Comparison of ENCODE assay signal across 8 cellular contexts in genomic region chr1:225817611-225818061, GRCh38. TPM values are rescaled to one million over a fixed set of nuclear protein-coding genes. Genes with fewer than 3 reads are reported as not detected.
DNase-seq lines count a peak whose midpoint lies in the region; ATAC-seq, FAIRE-seq and TF ChIP-seq lines count a peak whose summit lies in the region.

No MANE protein-coding gene starts in this region.

- in situ Hi-C loops in Caki2 (cut with HindIII; ENCODE audit: low pct_unique_long_range_greater_than_20kb, low sequenced_read_pairs): no loop called here
- in situ Hi-C loops in HepG2 (cut with HindIII; ENCODE audit: extremely low pct_ligation_motif_present, low pct_unique_long_range_greater_than_20kb): no loop called here

- WGBS in HepG2 (ENCODE audit: low lambda C conversion rate): 91% methylated on average over 5 of the region's 8 CpGs
- WGBS in suprapubic skin: 20% methylated on average over 8 of the region's 8 CpGs

- peak; percentile 8; the same call in 1 of the 2 replicates for TF ChIP-seq RAD21 in HepG2 (CRISPR knock-in tag; IDR thresholded peaks at IDR 0.05)

- H3K27me3 Mint-ChIP-seq in activated T-helper 2 cell treated with anti-CD3 and anti-CD28 coated beads, Interferon-gamma antibody, Interleukin-2, Interleukin-4, amounts not matched to agents 10 μg/mL and 5 μg/mL and 100 μg/mL, durations not matched to agents 14 hours and 24 hours and 36 hours (ENCODE audit: low read depth): peaks cover 1% of the 10 kb centered on the region
- no peaks in the 10 kb centered on the region for H3K27me3 Mint-ChIP-seq in stimulated activated memory B cell treated with anti-CD40 and anti-IgM and Interleukin-4, amounts not matched to agents 10 μg/mL and 1 μg/mL and 100 μg/mL, for 72 hours
- H3K27me3 Mint-ChIP-seq in naive thymus-derived CD8-positive, alpha-beta T cell: no peaks in the 10 kb centered on the region

- no peaks in the 10 kb centered on the region for H4K20me1 ChIP-seq in HepG2 (ENCODE audit: insufficient read depth, low read length)

- H3K9ac ChIP-seq in colonic mucosa (ENCODE audit: low read depth in 2 of 2, low read length in 2 of 2) (peak overlapping the region; percentile 56 to 87), HepG2 (ENCODE audit: insufficient read depth, low read depth, low read length) (no peak overlapping the region; the same call in 1 of the 2 replicates)

- H3K4me1 ChIP-seq in colonic mucosa (peaks cover 35% of the 10 kb centered on the region), HepG2 (ENCODE audit: insufficient read depth, low read length) (peaks cover 93% of the 10 kb centered on the region), suprapubic skin (peaks cover 57% of the 10 kb centered on the region)

- no peaks in the 10 kb centered on the region for H3K36me3 Mint-ChIP-seq in activated T-helper 2 cell treated with anti-CD3 and anti-CD28 coated beads, Interferon-gamma antibody, Interleukin-2, Interleukin-4, amounts not matched to agents 10 μg/mL and 5 μg/mL and 100 μg/mL, durations not matched to agents 14 hours and 24 hours and 36 hours (ENCODE audit: low read depth)
- no peaks in the 10 kb centered on the region for H3K36me3 Mint-ChIP-seq in stimulated activated memory B cell treated with anti-CD40 and anti-IgM and Interleukin-4, amounts not matched to agents 10 μg/mL and 1 μg/mL and 100 μg/mL, for 72 hours
- H3K36me3 Mint-ChIP-seq in naive thymus-derived CD8-positive, alpha-beta T cell: peaks cover 0 to 2% (median 0%) of the 10 kb centered on the region in 3 donors

- H3K4me2 ChIP-seq in HepG2 (ENCODE audit: low read depth, low read length): no peak overlapping the region

- H3K27me3 ChIP-seq in colonic mucosa (no peaks in the 10 kb centered on the region), HepG2 (ENCODE audit: control insufficient read depth in 1 of 2, insufficient read depth in 2 of 2, low read length in 2 of 2) (no peaks in the 10 kb centered on the region), suprapubic skin (no peaks in the 10 kb centered on the region)

- no peaks in the 10 kb centered on the region for H3K9me3 Mint-ChIP-seq in activated T-helper 2 cell treated with anti-CD3 and anti-CD28 coated beads, Interferon-gamma antibody, Interleukin-2, Interleukin-4, amounts not matched to agents 10 μg/mL and 5 μg/mL and 100 μg/mL, durations not matched to agents 14 hours and 24 hours and 36 hours
- peaks cover 3% of the 10 kb centered on the region for H3K9me3 Mint-ChIP-seq in stimulated activated memory B cell treated with anti-CD40 and anti-IgM and Interleukin-4, amounts not matched to agents 10 μg/mL and 1 μg/mL and 100 μg/mL, for 72 hours
- no peaks in the 10 kb centered on the region for H3K9me3 Mint-ChIP-seq in naive thymus-derived CD8-positive, alpha-beta T cell

- no TSS peak for BruUV-seq in HepG2 (replicated peaks; lab: Mats Ljungman, UMichigan)

- peak overlapping the region; percentile 84 for H3K27ac ChIP-seq in colonic mucosa
- H3K27ac ChIP-seq in HepG2 (ENCODE audit: extremely low read length, insufficient read depth, low read length): peak overlapping the region; percentile 46
- H3K27ac ChIP-seq in suprapubic skin: peak overlapping the region; percentile 85

- H3K27ac Mint-ChIP-seq in activated T-helper 2 cell treated with anti-CD3 and anti-CD28 coated beads, Interferon-gamma antibody, Interleukin-2, Interleukin-4, amounts not matched to agents 10 μg/mL and 5 μg/mL and 100 μg/mL, durations not matched to agents 14 hours and 24 hours and 36 hours: no peak overlapping the region
- H3K27ac Mint-ChIP-seq in stimulated activated memory B cell treated with anti-CD40 and anti-IgM and Interleukin-4, amounts not matched to agents 10 μg/mL and 1 μg/mL and 100 μg/mL, for 72 hours: no peak overlapping the region
- no peak overlapping the region for H3K27ac Mint-ChIP-seq in naive thymus-derived CD8-positive, alpha-beta T cell

- DNase-seq in Caki2 (ENCODE audit: low read depth) (peak; percentile 91), NCI-H1092 treated with DMSO at 0.1 percent for 48 hours (lab: John Stamatoyannopoulos, UW) (peak; percentile 75), colonic mucosa (peak; percentile 89), HepG2 (ENCODE audit: low spot score) (peak; percentile 63), suprapubic skin (ENCODE audit: low spot score in 2 of 2) (peak in 1 of 2 donors; percentile 88)
- DNase-seq in activated T-helper 2 cell treated with anti-CD3 and anti-CD28 coated beads, Interferon-gamma antibody, Interleukin-2, Interleukin-4, amounts not matched to agents 10 μg/mL and 5 μg/mL and 100 μg/mL, durations not matched to agents 14 hours and 24 hours and 36 hours (ENCODE audit: low spot score): no peak
- DNase-seq in naive thymus-derived CD8-positive, alpha-beta T cell: no peak

- peaks cover 36% of the 10 kb centered on the region for H3K79me2 ChIP-seq in HepG2 (ENCODE audit: insufficient read depth, low read length)

- intact Hi-C loops in colonic mucosa (cut with DNase I): no loop called here
- intact Hi-C loops in HepG2 (cut with micrococcal nuclease; ENCODE audit: unreplicated experiment): no loop called here
- intact Hi-C loops in activated T-helper 2 cell treated with anti-CD3 and anti-CD28 coated beads, Interferon-gamma antibody, Interleukin-2, Interleukin-4, amounts not matched to agents 10 μg/mL and 5 μg/mL and 100 μg/mL, durations not matched to agents 14 hours and 24 hours and 36 hours (cut with micrococcal nuclease): no loop called here

- no peaks in the 10 kb centered on the region for H3K9me3 ChIP-seq in colonic mucosa
- no peaks in the 10 kb centered on the region for H3K9me3 ChIP-seq in HepG2 (ENCODE audit: low read length)
- H3K9me3 ChIP-seq in suprapubic skin: no peaks in the 10 kb centered on the region

- POLR2A ChIA-PET in HepG2 (lab: Yijun Ruan, JAX): no interaction called here
- POLR2A ChIA-PET in naive thymus-derived CD8-positive, alpha-beta T cell (lab: Charles Lee): no interaction called here

- TF ChIP-seq POLR2A in HepG2 (IDR thresholded peaks at IDR 0.05; ENCODE audit: insufficient read depth in 1 of 2, low read depth in 2 of 2, low read length in 2 of 2): no peak
- TF ChIP-seq POLR2A in suprapubic skin (IDR thresholded peaks at IDR 0.05): no peak

- no peak overlapping the region for H3K4me3 Mint-ChIP-seq in activated T-helper 2 cell treated with anti-CD3 and anti-CD28 coated beads, Interferon-gamma antibody, Interleukin-2, Interleukin-4, amounts not matched to agents 10 μg/mL and 5 μg/mL and 100 μg/mL, durations not matched to agents 14 hours and 24 hours and 36 hours (ENCODE audit: low read depth)
- no peak overlapping the region for H3K4me3 Mint-ChIP-seq in stimulated activated memory B cell treated with anti-CD40 and anti-IgM and Interleukin-4, amounts not matched to agents 10 μg/mL and 1 μg/mL and 100 μg/mL, for 72 hours
- H3K4me3 Mint-ChIP-seq in naive thymus-derived CD8-positive, alpha-beta T cell: no peak overlapping the region

- FAIRE-seq in HepG2 (lab: Jason Lieb, UNC): no peak

- H2AFZ ChIP-seq in HepG2 (ENCODE audit: low read length): no peak overlapping the region

- no peak for TF ChIP-seq CTCF in colonic mucosa (IDR thresholded peaks at IDR 0.05)
- TF ChIP-seq CTCF in HepG2 (CRISPR knock-in tag; IDR thresholded peaks at IDR 0.05): no peak
- no peak for TF ChIP-seq CTCF in suprapubic skin (IDR thresholded peaks at IDR 0.05)

- no peak overlapping the region for H3K4me3 ChIP-seq in colonic mucosa
- no peak overlapping the region for H3K4me3 ChIP-seq in HepG2 (replicated peaks in 1 of 3; ENCODE audit: insufficient read depth in 1 of 3, low read depth in 2 of 3, low read length in 3 of 3)
- H3K4me3 ChIP-seq in suprapubic skin: no peak overlapping the region

- CTCF ChIA-PET in HepG2 (lab: Yijun Ruan, JAX; ENCODE audit: low intra/inter-chr PET ratio, low total read pairs): no interaction called here

- H3K36me3 ChIP-seq in colonic mucosa: no peaks in the 10 kb centered on the region
- H3K36me3 ChIP-seq in HepG2 (replicated peaks in 1 of 2; ENCODE audit: control insufficient read depth in 1 of 2, insufficient read depth in 2 of 2, low read length in 2 of 2): peaks cover 3% of the 10 kb centered on the region in 2 experiments; a peak in 3 of 5 replicates
- no peaks in the 10 kb centered on the region for H3K36me3 ChIP-seq in suprapubic skin

- TF ChIP-seq EP300 in HepG2 (IDR thresholded peaks at IDR 0.05; ENCODE audit: low read depth in 2 of 2, low read length in 2 of 2) (peak in 1 of 2 experiments; percentile 41; a peak in 1 of 4 replicates), HepG2 (CRISPR knock-in tag; IDR thresholded peaks at IDR 0.05; ENCODE audit: borderline replicate concordance) (peak; percentile 80), suprapubic skin (IDR thresholded peaks at IDR 0.05) (no peak)

- peaks cover 6% of the 10 kb centered on the region for H3K4me1 Mint-ChIP-seq in activated T-helper 2 cell treated with anti-CD3 and anti-CD28 coated beads, Interferon-gamma antibody, Interleukin-2, Interleukin-4, amounts not matched to agents 10 μg/mL and 5 μg/mL and 100 μg/mL, durations not matched to agents 14 hours and 24 hours and 36 hours (ENCODE audit: low read depth)
- no peaks in the 10 kb centered on the region for H3K4me1 Mint-ChIP-seq in stimulated activated memory B cell treated with anti-CD40 and anti-IgM and Interleukin-4, amounts not matched to agents 10 μg/mL and 1 μg/mL and 100 μg/mL, for 72 hours
- H3K4me1 Mint-ChIP-seq in naive thymus-derived CD8-positive, alpha-beta T cell: peaks cover 0 to 3% (median 0%) of the 10 kb centered on the region in 4 donors

- no peak for ATAC-seq in HepG2
- ATAC-seq in stimulated activated memory B cell treated with anti-CD40 and anti-IgM and Interleukin-4, amounts not matched to agents 10 μg/mL and 1 μg/mL and 100 μg/mL, for 72 hours: no peak
- ATAC-seq in naive thymus-derived CD8-positive, alpha-beta T cell: no peak

RNA-seq across cellular contexts. Expression of gene EPHX1, which starts 7.7 kb away (rescaled TPM):
- 192 and 251 TPM in 2 replicates for total RNA-seq in Caki2 (2014; rRNA removed; shearing (Covaris generic); ENCODE audit: low replicate concordance)
- 10 to 100 TPM; 58.0 to 61.9 TPM for total RNA-seq in colonic mucosa
- total RNA-seq in HepG2 (2016; rRNA removed; fragmentation: Illumina TruSeq; extraction: Trizol): 28.8 and 36.5 TPM in 2 replicates
- 20.0 and 23.1 TPM in 2 replicates for total RNA-seq in HepG2 (2016; cell fraction: cytosol; rRNA removed; fragmentation: Illumina TruSeq; extraction: Trizol; ENCODE audit: low read depth)
- 20.9 and 35.8 TPM in 2 replicates for total RNA-seq in HepG2 (2016; cell fraction: insoluble cytoplasmic fraction; rRNA removed; fragmentation: Illumina TruSeq; extraction: Trizol)
- total RNA-seq in HepG2 (2016; cell fraction: membrane; rRNA removed; fragmentation: Illumina TruSeq; extraction: Trizol): 36.4 and 40.0 TPM in 2 replicates
- total RNA-seq in HepG2 (2016; cell fraction: nucleus; rRNA removed; fragmentation: Illumina TruSeq; extraction: Trizol): 48.7 and 54.7 TPM in 2 replicates
- polyA plus RNA-seq in HepG2 (2011; rRNA removed): 27.7 and 38.3 TPM in 2 replicates
- 18.6 and 23.4 TPM in 2 replicates for polyA plus RNA-seq in HepG2 (2011; cell fraction: cytosol; rRNA removed)
- 29.6 and 32.2 TPM in 2 replicates for polyA plus RNA-seq in HepG2 (2011; cell fraction: nucleus; rRNA removed)
- 80.6 and 134 TPM in 2 replicates for polyA plus RNA-seq in HepG2 (2012)
- 67.8 and 68.1 TPM in 2 replicates for polyA plus RNA-seq in HepG2 (2016; cell fraction: cytosol; fragmentation: Illumina TruSeq; extraction: Trizol; ENCODE audit: low read depth)
- 43.8 and 55.8 TPM in 2 replicates for polyA plus RNA-seq in HepG2 (2016; cell fraction: insoluble cytoplasmic fraction; fragmentation: Illumina TruSeq; extraction: Trizol; ENCODE audit: low read depth)
- polyA plus RNA-seq in HepG2 (2016; cell fraction: membrane; fragmentation: Illumina TruSeq; extraction: Trizol; ENCODE audit: low read depth): 77.2 and 87.4 TPM in 2 replicates
- polyA plus RNA-seq in HepG2 (2016; cell fraction: nucleus; fragmentation: Illumina TruSeq; extraction: Trizol; ENCODE audit: insufficient read depth, low read depth): 134 and 141 TPM in 2 replicates
- 20.7 and 23.4 TPM in 2 replicates for polyA minus RNA-seq in HepG2 (2011; rRNA and poly(A)+ RNA removed; ENCODE audit: low replicate concordance)
- polyA minus RNA-seq in HepG2 (2011; cell fraction: cytosol; rRNA and poly(A)+ RNA removed): 21.0 and 23.9 TPM in 2 replicates
- 15.3 and 18.4 TPM in 2 replicates for polyA minus RNA-seq in HepG2 (2011; cell fraction: nucleus; rRNA and poly(A)+ RNA removed)
- total RNA-seq in suprapubic skin: 10 to 100 TPM; 30.3 to 72.8 (median 53.7) TPM
- 2.2 and 2.9 TPM in 2 replicates for total RNA-seq in activated T-helper 2 cell treated with anti-CD3 and anti-CD28 coated beads, Interferon-gamma antibody, Interleukin-2, Interleukin-4, amounts not matched to agents 10 μg/mL and 5 μg/mL and 100 μg/mL, durations not matched to agents 14 hours and 24 hours and 36 hours
- 1 to 10 TPM; 5.4 to 5.9 TPM for total RNA-seq in naive thymus-derived CD8-positive, alpha-beta T cell
- polyA plus RNA-seq in naive thymus-derived CD8-positive, alpha-beta T cell: 1 to 10 TPM; 1.6 to 2.8 (median 2.0) TPM

RNA-seq across cellular contexts. Expression of gene SRP9, which starts 40.0 kb away (rescaled TPM):
- total RNA-seq in Caki2 (2014; rRNA removed; shearing (Covaris generic); ENCODE audit: low replicate concordance): 368 and 386 TPM in 2 replicates
- 100 to 1,000 TPM; 233 to 264 TPM for total RNA-seq in colonic mucosa
- 251 and 524 TPM in 2 replicates for total RNA-seq in HepG2 (2016; rRNA removed; fragmentation: Illumina TruSeq; extraction: Trizol)
- 34.2 and 43.4 TPM in 2 replicates for total RNA-seq in HepG2 (2016; cell fraction: cytosol; rRNA removed; fragmentation: Illumina TruSeq; extraction: Trizol; ENCODE audit: low read depth)
- total RNA-seq in HepG2 (2016; cell fraction: insoluble cytoplasmic fraction; rRNA removed; fragmentation: Illumina TruSeq; extraction: Trizol): 284 and 524 TPM in 2 replicates
- total RNA-seq in HepG2 (2016; cell fraction: membrane; rRNA removed; fragmentation: Illumina TruSeq; extraction: Trizol): 119 and 121 TPM in 2 replicates
- 114 and 119 TPM in 2 replicates for total RNA-seq in HepG2 (2016; cell fraction: nucleus; rRNA removed; fragmentation: Illumina TruSeq; extraction: Trizol)
- polyA plus RNA-seq in HepG2 (2011; rRNA removed): 217 and 307 TPM in 2 replicates
- polyA plus RNA-seq in HepG2 (2011; cell fraction: cytosol; rRNA removed): 155 and 238 TPM in 2 replicates
- polyA plus RNA-seq in HepG2 (2011; cell fraction: nucleus; rRNA removed): 51.6 and 71.1 TPM in 2 replicates
- polyA plus RNA-seq in HepG2 (2012): 199 and 240 TPM in 2 replicates
- polyA plus RNA-seq in HepG2 (2016; cell fraction: cytosol; fragmentation: Illumina TruSeq; extraction: Trizol; ENCODE audit: low read depth): 47.7 and 66.3 TPM in 2 replicates
- polyA plus RNA-seq in HepG2 (2016; cell fraction: insoluble cytoplasmic fraction; fragmentation: Illumina TruSeq; extraction: Trizol; ENCODE audit: low read depth): 592 and 651 TPM in 2 replicates
- 142 and 155 TPM in 2 replicates for polyA plus RNA-seq in HepG2 (2016; cell fraction: membrane; fragmentation: Illumina TruSeq; extraction: Trizol; ENCODE audit: low read depth)
- polyA plus RNA-seq in HepG2 (2016; cell fraction: nucleus; fragmentation: Illumina TruSeq; extraction: Trizol; ENCODE audit: insufficient read depth, low read depth): 229 and 237 TPM in 2 replicates
- polyA minus RNA-seq in HepG2 (2011; rRNA and poly(A)+ RNA removed; ENCODE audit: low replicate concordance): 170 and 215 TPM in 2 replicates
- 83.5 and 103 TPM in 2 replicates for polyA minus RNA-seq in HepG2 (2011; cell fraction: cytosol; rRNA and poly(A)+ RNA removed)
- 38.2 and 45.3 TPM in 2 replicates for polyA minus RNA-seq in HepG2 (2011; cell fraction: nucleus; rRNA and poly(A)+ RNA removed)
- 100 to 1,000 TPM; 139 to 162 (median 144) TPM for total RNA-seq in suprapubic skin
- 255 and 270 TPM in 2 replicates for total RNA-seq in activated T-helper 2 cell treated with anti-CD3 and anti-CD28 coated beads, Interferon-gamma antibody, Interleukin-2, Interleukin-4, amounts not matched to agents 10 μg/mL and 5 μg/mL and 100 μg/mL, durations not matched to agents 14 hours and 24 hours and 36 hours
- 100 to 1,000 TPM; 168 to 181 TPM for total RNA-seq in naive thymus-derived CD8-positive, alpha-beta T cell
- 100 to 1,000 TPM; 273 to 350 (median 288) TPM for polyA plus RNA-seq in naive thymus-derived CD8-positive, alpha-beta T cell

Comparison
In these comparisons a context has a peak if more than half of its experiments do, and no peak if none do; other contexts are left out.
1. DNase-seq: peak in Caki2 (single experiment), NCI-H1092 treated with DMSO at 0.1 percent for 48 hours (single experiment), colonic mucosa (single experiment) and HepG2 (single experiment); none in activated T-helper 2 cell treated with anti-CD3 and anti-CD28 coated beads, Interferon-gamma antibody, Interleukin-2, Interleukin-4, amounts not matched to agents 10 μg/mL and 5 μg/mL and 100 μg/mL, durations not matched to agents 14 hours and 24 hours and 36 hours (single experiment) and naive thymus-derived CD8-positive, alpha-beta T cell (0 of 10).
2. Peak in every context shown above with its lines, with median percentiles within 50 percentile points of each other: H3K27ac ChIP-seq.